In genomic region chr16:69593756-69594155, GRCh38 we compare ENCODE assay signal across 17 cellular contexts. TPM values are rescaled to one million over a fixed set of nuclear protein-coding genes. Genes with fewer than 3 reads are reported as not detected.
DNase-seq lines count a peak whose midpoint lies in the region; ATAC-seq, FAIRE-seq and TF ChIP-seq lines count a peak whose summit lies in the region.
"Had no signal": no experiment of that assay in that cellular context is flagged by ENCODE, and none has a peak within 500 bp of the region (broad histone marks: within the 10 kb centered on the region; RNA-seq: fewer than 3 reads in every experiment).

No MANE protein-coding gene starts in this region.

- H3K4me3 ChIP-seq in Panc1 (ENCODE audit: low read depth in 2 of 2, low read length in 2 of 2) (no peak overlapping the region), kidney (ENCODE audit: low read length in 2 of 2) (no peak overlapping the region), HepG2 (replicated peaks in 1 of 3; ENCODE audit: insufficient read depth in 1 of 3, low read depth in 2 of 3, low read length in 3 of 3) (no peak overlapping the region)

- no peak overlapping the region for H3K27ac Mint-ChIP-seq in activated CD4-positive, alpha-beta T cell treated with anti-CD3 and anti-CD28 coated beads, Interleukin-2, amount 10 ng/mL, durations not matched to agents 7 days and 5 days
- H3K27ac Mint-ChIP-seq: B cell; CD4-positive, alpha-beta T cell had no signal

- peaks cover 3% of the 10 kb centered on the region; the same call in 1 of the 2 replicates for H3K36me3 ChIP-seq in Panc1 (ENCODE audit: control insufficient read depth, insufficient read depth, low read length)
- H3K36me3 ChIP-seq in kidney (ENCODE audit: control insufficient read depth in 1 of 2, insufficient read depth in 2 of 2, low read length in 2 of 2): no peaks in the 10 kb centered on the region
- peaks cover 3 to 23% of the 10 kb centered on the region in 2 experiments; a peak in 3 of 5 replicates for H3K36me3 ChIP-seq in HepG2 (replicated peaks in 1 of 2; ENCODE audit: control insufficient read depth in 1 of 2, insufficient read depth in 2 of 2, low read length in 2 of 2)

- peaks cover 44% of the 10 kb centered on the region for H4K20me1 ChIP-seq in HepG2 (ENCODE audit: insufficient read depth, low read length)

- in situ Hi-C loops in Panc1 (cut with HindIII; ENCODE audit: low pct_unique_long_range_greater_than_20kb, low sequenced_read_pairs) (no loop called here), HepG2 (cut with HindIII; ENCODE audit: extremely low pct_ligation_motif_present, low pct_unique_long_range_greater_than_20kb) (no loop called here)

- TF ChIP-seq EP300 in HepG2 (IDR thresholded peaks at IDR 0.05; ENCODE audit: low read depth in 2 of 2, low read length in 2 of 2): no peak
- no peak for TF ChIP-seq EP300 in HepG2 (CRISPR knock-in tag; IDR thresholded peaks at IDR 0.05; ENCODE audit: borderline replicate concordance)

- FAIRE-seq in kidney (lab: Jason Lieb, UNC) (peak; percentile 32), HepG2 (lab: Jason Lieb, UNC) (no peak)
- FAIRE-seq: D721Med had no signal

- intact Hi-C loops in Panc1 (cut with micrococcal nuclease; ENCODE audit: unreplicated experiment) (no loop called here), kidney (cut with DNase I) (no loop called here), HepG2 (cut with micrococcal nuclease; ENCODE audit: unreplicated experiment) (no loop called here)

- ATAC-seq in Panc1: no peak
- ATAC-seq in HepG2: peak; percentile 37; the same call in 1 of the 3 replicates
- ATAC-seq in GM21528 (IDR thresholded peaks at IDR 0.05; ENCODE audit: low FRiP score, unreplicated experiment): no peak
- no peak for ATAC-seq in foreskin keratinocyte

- no peak overlapping the region for H3K4me3 Mint-ChIP-seq in activated CD4-positive, alpha-beta T cell treated with anti-CD3 and anti-CD28 coated beads, Interleukin-2, amount 10 ng/mL, durations not matched to agents 7 days and 5 days
- H3K4me3 Mint-ChIP-seq: B cell; CD4-positive, alpha-beta T cell; H9 had no signal

- POLR2A ChIA-PET in Panc1 (lab: Charles Lee) (interaction anchor here (0.7 kb wide), 1 partner anchor 11 kb away, joined by 3 read pairs; no protein-coding TSS in a partner anchor), HepG2 (lab: Yijun Ruan, JAX) (no interaction called here)
- POLR2A ChIA-PET in activated CD4-positive, alpha-beta T cell treated with anti-CD3 and anti-CD28 coated beads, Interleukin-2, amount 10 ng/mL, durations not matched to agents 7 days and 5 days (lab: Charles Lee): no interaction called here

- H3K4me1 ChIP-seq in Panc1 (ENCODE audit: control insufficient read depth, insufficient read depth, low read length) (peaks cover 4% of the 10 kb centered on the region; the same call in 1 of the 2 replicates), kidney (ENCODE audit: control insufficient read depth in 1 of 2, insufficient read depth in 1 of 2, low read depth in 1 of 2, low read length in 2 of 2) (peaks cover 8% of the 10 kb centered on the region in 2 donors), HepG2 (ENCODE audit: insufficient read depth, low read length) (peaks cover 51% of the 10 kb centered on the region), foreskin keratinocyte (peaks cover 22% of the 10 kb centered on the region)

- no peak overlapping the region for H3K9ac ChIP-seq in kidney (ENCODE audit: low read length in 2 of 2)
- H3K9ac ChIP-seq in HepG2 (ENCODE audit: insufficient read depth, low read depth, low read length): no peak overlapping the region

- CTCF ChIA-PET in Panc1 (lab: Charles Lee): no interaction called here
- CTCF ChIA-PET in HepG2 (lab: Yijun Ruan, JAX; ENCODE audit: low intra/inter-chr PET ratio, low total read pairs): no interaction called here
- CTCF ChIA-PET in activated CD4-positive, alpha-beta T cell treated with anti-CD3 and anti-CD28 coated beads, Interleukin-2, amount 10 ng/mL, durations not matched to agents 7 days and 5 days (lab: Charles Lee): interaction anchor here (0.7 kb wide), 1 partner anchor 176 kb away, joined by 4 read pairs; no protein-coding TSS in a partner anchor

- TF ChIP-seq CTCF in Panc1 (IDR thresholded peaks at IDR 0.05): no peak
- no peak for TF ChIP-seq CTCF in kidney (IDR thresholded peaks at IDR 0.05; ENCODE audit: borderline replicate concordance, extremely low read depth, insufficient read depth)
- no peak for TF ChIP-seq CTCF in HepG2 (CRISPR knock-in tag; IDR thresholded peaks at IDR 0.05)
- TF ChIP-seq CTCF in foreskin keratinocyte (conservative IDR thresholded peaks at IDR 0.05): no peak

- no peak overlapping the region for H2AFZ ChIP-seq in HepG2 (ENCODE audit: low read length)

- H3K79me2 ChIP-seq in HepG2 (ENCODE audit: insufficient read depth, low read length): peaks cover 93% of the 10 kb centered on the region

- H3K27ac ChIP-seq in Panc1 (ENCODE audit: low read length) (no peak overlapping the region), kidney (ENCODE audit: low read depth in 2 of 2, low read length in 2 of 2) (peak overlapping the region in 1 of 2 donors; percentile 52), HepG2 (ENCODE audit: extremely low read length, insufficient read depth, low read length) (no peak overlapping the region), foreskin keratinocyte (no peak overlapping the region)

- no peaks in the 10 kb centered on the region for H3K27me3 ChIP-seq in Panc1 (ENCODE audit: control insufficient read depth, insufficient read depth, low read length)
- no peaks in the 10 kb centered on the region for H3K27me3 ChIP-seq in HepG2 (ENCODE audit: control insufficient read depth in 1 of 2, insufficient read depth in 2 of 2, low read length in 2 of 2)
- no peaks in the 10 kb centered on the region for H3K27me3 ChIP-seq in foreskin keratinocyte

- no peak for TF ChIP-seq RAD21 in HepG2 (CRISPR knock-in tag; IDR thresholded peaks at IDR 0.05)

- BruUV-seq in Panc1 (replicated peaks; lab: Mats Ljungman, UMichigan) (TSS peak; percentile 9), HepG2 (replicated peaks; lab: Mats Ljungman, UMichigan) (no TSS peak)

- TF ChIP-seq POLR2A in HepG2 (IDR thresholded peaks at IDR 0.05; ENCODE audit: insufficient read depth in 1 of 2, low read depth in 2 of 2, low read length in 2 of 2): no peak

- peaks cover 8% of the 10 kb centered on the region for H3K4me1 Mint-ChIP-seq in activated CD4-positive, alpha-beta T cell treated with anti-CD3 and anti-CD28 coated beads, Interleukin-2, amount 10 ng/mL, durations not matched to agents 7 days and 5 days

- no peak overlapping the region for H3K4me2 ChIP-seq in HepG2 (ENCODE audit: low read depth, low read length)

- WGBS in HepG2 (ENCODE audit: low lambda C conversion rate): 91% methylated on average over 3 of the region's 3 CpGs

- no peaks in the 10 kb centered on the region for H3K27me3 Mint-ChIP-seq in activated CD4-positive, alpha-beta T cell treated with anti-CD3 and anti-CD28 coated beads, Interleukin-2, amount 10 ng/mL, durations not matched to agents 7 days and 5 days
- H3K27me3 Mint-ChIP-seq: B cell; CD4-positive, alpha-beta T cell had no signal

- no peaks in the 10 kb centered on the region for H3K9me3 Mint-ChIP-seq in activated CD4-positive, alpha-beta T cell treated with anti-CD3 and anti-CD28 coated beads, Interleukin-2, amount 10 ng/mL, durations not matched to agents 7 days and 5 days
- H3K9me3 Mint-ChIP-seq: CD4-positive, alpha-beta T cell; H9 had no signal

- H3K36me3 Mint-ChIP-seq in activated CD4-positive, alpha-beta T cell treated with anti-CD3 and anti-CD28 coated beads, Interleukin-2, amount 10 ng/mL, durations not matched to agents 7 days and 5 days (ENCODE audit: low read depth): peaks cover 3% of the 10 kb centered on the region

- H3K9me3 ChIP-seq in Panc1 (ENCODE audit: control insufficient read depth, insufficient read depth, low read depth, low read length) (no peaks in the 10 kb centered on the region), kidney (ENCODE audit: control insufficient read depth in 1 of 2, low read length in 2 of 2) (no peaks in the 10 kb centered on the region), HepG2 (ENCODE audit: low read length) (no peaks in the 10 kb centered on the region)

- DNase-seq in Panc1 (ENCODE audit: low read depth, low spot score): no peak
- no peak for DNase-seq in kidney
- peak; percentile 18 for DNase-seq in HepG2 (ENCODE audit: low spot score)
- peak; percentile 76 for DNase-seq in renal cortical epithelial cell (ENCODE audit: low read depth)
- DNase-seq in foreskin keratinocyte: no peak
- no peak for DNase-seq in GDM1 (lab: John Stamatoyannopoulos, UW)
- no peak for DNase-seq in activated CD4-positive, alpha-beta T cell treated with anti-CD3 and anti-CD28 coated beads, Interleukin-2, amount 10 ng/mL, durations not matched to agents 7 days and 5 days
- DNase-seq: C1 segment of cervical spinal cord; CD4-positive, alpha-beta T cell; COR-L47; DMS153; DMS79 treated with DMSO at 0.1 percent for 48 hours; GOT3; H9 had no signal

RNA-seq across cellular contexts. Expression of gene NFAT5, which starts 28.0 kb away (rescaled TPM):
- total RNA-seq in Panc1 (2021; ENCODE audit: unreplicated experiment) (57.0 TPM), kidney (83.7 TPM), HepG2 (2016; rRNA removed; fragmentation: Illumina TruSeq; extraction: Trizol) (20.5 and 49.3 TPM in 2 replicates), renal cortical epithelial cell (7.5 and 57.6 TPM in 2 replicates), foreskin keratinocyte (25.4 and 25.5 TPM in 2 replicates)
- polyA plus RNA-seq in Panc1 (2012; ENCODE audit: insufficient read length): 6.0 TPM
- polyA plus RNA-seq in kidney (ENCODE audit: insufficient read depth, low read depth, low replicate concordance) (1.9 TPM), HepG2 (2011; rRNA removed) (38.4 and 54.3 TPM in 2 replicates), foreskin keratinocyte (1.2 and 1.3 TPM in 2 replicates)
- total RNA-seq in HepG2 (2016; cell fraction: cytosol; rRNA removed; fragmentation: Illumina TruSeq; extraction: Trizol; ENCODE audit: low read depth): 24.3 and 24.8 TPM in 2 replicates
- 18.4 and 45.8 TPM in 2 replicates for total RNA-seq in HepG2 (2016; cell fraction: insoluble cytoplasmic fraction; rRNA removed; fragmentation: Illumina TruSeq; extraction: Trizol)
- 11.3 and 13.6 TPM in 2 replicates for total RNA-seq in HepG2 (2016; cell fraction: membrane; rRNA removed; fragmentation: Illumina TruSeq; extraction: Trizol)
- 56.4 and 58.5 TPM in 2 replicates for total RNA-seq in HepG2 (2016; cell fraction: nucleus; rRNA removed; fragmentation: Illumina TruSeq; extraction: Trizol)
- 16.2 and 21.9 TPM in 2 replicates for polyA plus RNA-seq in HepG2 (2011; cell fraction: cytosol; rRNA removed)
- 40.8 and 43.9 TPM in 2 replicates for polyA plus RNA-seq in HepG2 (2011; cell fraction: nucleus; rRNA removed)
- 11.1 and 13.6 TPM in 2 replicates for polyA plus RNA-seq in HepG2 (2012)
- 0.27 and 0.49 TPM in 2 replicates for polyA plus RNA-seq in HepG2 (2016; cell fraction: cytosol; fragmentation: Illumina TruSeq; extraction: Trizol; ENCODE audit: low read depth)
- 14.9 and 15.4 TPM in 2 replicates for polyA plus RNA-seq in HepG2 (2016; cell fraction: insoluble cytoplasmic fraction; fragmentation: Illumina TruSeq; extraction: Trizol; ENCODE audit: low read depth)
- polyA plus RNA-seq in HepG2 (2016; cell fraction: membrane; fragmentation: Illumina TruSeq; extraction: Trizol; ENCODE audit: low read depth): 1.1 and 1.6 TPM in 2 replicates
- polyA plus RNA-seq in HepG2 (2016; cell fraction: nucleus; fragmentation: Illumina TruSeq; extraction: Trizol; ENCODE audit: insufficient read depth, low read depth): 44.4 and 51.2 TPM in 2 replicates
- polyA minus RNA-seq in HepG2 (2011; rRNA and poly(A)+ RNA removed; ENCODE audit: low replicate concordance): 42.0 and 124 TPM in 2 replicates
- polyA minus RNA-seq in HepG2 (2011; cell fraction: cytosol; rRNA and poly(A)+ RNA removed): 77.0 and 77.2 TPM in 2 replicates
- polyA minus RNA-seq in HepG2 (2011; cell fraction: nucleus; rRNA and poly(A)+ RNA removed): 142 and 175 TPM in 2 replicates
- total RNA-seq in activated CD4-positive, alpha-beta T cell treated with anti-CD3 and anti-CD28 coated beads, Interleukin-2, amount 10 ng/mL, durations not matched to agents 7 days and 5 days: 10 to 100 TPM; 18.5 to 19.5 TPM

Comparison
In these comparisons a context has a peak if more than half of its experiments do, and no peak if none do; other contexts are left out.
1. DNase-seq: peak in HepG2 (single experiment) and renal cortical epithelial cell (single experiment); none in Panc1 (single experiment), kidney (single experiment), foreskin keratinocyte (0 of 2), GDM1 (single experiment) and activated CD4-positive, alpha-beta T cell treated with anti-CD3 and anti-CD28 coated beads, Interleukin-2, amount 10 ng/mL, durations not matched to agents 7 days and 5 days (single experiment).